ENCODE assay signal across 12 cellular contexts in genomic region chr7:96388166-96388565, GRCh38.
DNase-seq lines count a peak whose midpoint lies in the region; ATAC-seq, FAIRE-seq and TF ChIP-seq lines count a peak whose summit lies in the region.
"Had no signal": no experiment of that assay in that cellular context is flagged by ENCODE, and none has a peak within 500 bp of the region (broad histone marks: within the 10 kb centered on the region; RNA-seq: fewer than 3 reads in every experiment).

No MANE protein-coding gene starts in this region.

- in situ Hi-C loops in K562 (cut with MboI): no loop called here

- no peaks in the 10 kb centered on the region for H3K9me1 ChIP-seq in K562 (ENCODE audit: control insufficient read depth, insufficient read depth, low read length)

- FAIRE-seq in K562 (lab: Jason Lieb, UNC): no peak
- FAIRE-seq in kidney (lab: Jason Lieb, UNC): no peak

- no peaks in the 10 kb centered on the region for H4K20me1 ChIP-seq in K562 (replicated peaks; ENCODE audit: control insufficient read depth, insufficient read depth, low read length)

- no peak for TF ChIP-seq EP300 in K562 (IDR thresholded peaks at IDR 0.05; ENCODE audit: low read length)

- WGBS in K562 (ENCODE audit: insufficient coverage, low coverage, missing lambda C conversion rate): 0% methylated on average over 2 of the region's 2 CpGs

- no peak overlapping the region for H3K4me3 ChIP-seq in right atrium auricular region
- H3K4me3 ChIP-seq in K562: no peak overlapping the region
- no peak overlapping the region for H3K4me3 ChIP-seq in kidney (ENCODE audit: low read length in 2 of 2)
- H3K4me3 ChIP-seq in vagina: no peak overlapping the region

- no peak overlapping the region for H2AFZ ChIP-seq in K562 (ENCODE audit: low read depth, low read length)

- TF ChIP-seq RAD21 in K562 (CRISPR knock-in tag; conservative IDR thresholded peaks at IDR 0.05 in 1 of 2, IDR thresholded peaks at IDR 0.05 in 1 of 2): no peak

- H3K4me2 ChIP-seq in K562 (ENCODE audit: insufficient read depth, low read length): no peak overlapping the region

- H3K9ac ChIP-seq in K562 (ENCODE audit: insufficient read depth in 1 of 2, low read depth in 2 of 2, low read length in 2 of 2): no peak overlapping the region
- no peak overlapping the region for H3K9ac ChIP-seq in kidney (ENCODE audit: low read length in 2 of 2)

- DNase-seq in right atrium auricular region (ENCODE audit: low spot score) (no peak), cardiac septum (ENCODE audit: low spot score) (no peak), K562 (ENCODE audit: extremely low read depth in 1 of 4, low spot score in 3 of 4) (no peak), kidney (no peak), HuH-7.5 (ENCODE audit: low spot score) (no peak), vagina (ENCODE audit: extremely low spot score in 2 of 2) (no peak)
- DNase-seq: activated CD4-positive, alpha-beta memory T cell treated with anti-CD3 and anti-CD28 coated beads for 36 hours; activated naive CD4-positive, alpha-beta T cell treated with anti-CD3 and anti-CD28 coated beads, Interleukin-2, amount 50 U/mL, for 16 hours; effector CD8-positive, alpha-beta T cell had no signal

- POLR2A ChIA-PET in K562 (lab: Yijun Ruan, JAX): no interaction called here

- no peaks in the 10 kb centered on the region for H3K27me3 ChIP-seq in right atrium auricular region
- peaks cover 0 to 4% of the 10 kb centered on the region in 2 experiments; a peak in 2 of 5 replicates for H3K27me3 ChIP-seq in K562 (ENCODE audit: control insufficient read depth in 2 of 2, insufficient read depth in 2 of 2, low read length in 2 of 2)
- H3K27me3 ChIP-seq in vagina: no peaks in the 10 kb centered on the region

- CTCF ChIA-PET in K562 (lab: Yijun Ruan, JAX; ENCODE audit: low intra/inter-chr PET ratio): no interaction called here

- no peak for TF ChIP-seq CTCF in right atrium auricular region (IDR thresholded peaks at IDR 0.05)
- TF ChIP-seq CTCF in K562 (IDR thresholded peaks at IDR 0.05 in 2 of 3, conservative IDR thresholded peaks at IDR 0.05 in 1 of 3; ENCODE audit: insufficient read depth in 2 of 3, low read depth in 1 of 3, low read length in 3 of 3): no peak
- TF ChIP-seq CTCF in kidney (IDR thresholded peaks at IDR 0.05; ENCODE audit: borderline replicate concordance, extremely low read depth, insufficient read depth): no peak
- no peak for TF ChIP-seq CTCF in vagina (IDR thresholded peaks at IDR 0.05)

- intact Hi-C loops in cardiac septum (cut with DNase I): no loop called here
- intact Hi-C loops in K562 (cut with micrococcal nuclease): no loop called here
- intact Hi-C loops in kidney (cut with DNase I): no loop called here
- intact Hi-C loops in vagina (cut with DNase I): no loop called here

- ATAC-seq in K562 (no peak), GM19452 (IDR thresholded peaks at IDR 0.05; ENCODE audit: unreplicated experiment) (no peak), GM18502 (IDR thresholded peaks at IDR 0.05; ENCODE audit: poor library complexity, unreplicated experiment) (no peak)

- H3K27ac ChIP-seq in right atrium auricular region (peak overlapping the region; percentile 30 to 70), K562 (ENCODE audit: extremely low read depth, low read depth, low read length) (no peak overlapping the region), kidney (ENCODE audit: low read depth in 2 of 2, low read length in 2 of 2) (peak overlapping the region; percentile 20 to 42), vagina (no peak overlapping the region)
- H3K27ac ChIP-seq: SK-N-MC had no signal

- TF ChIP-seq POLR2A in K562 (conservative IDR thresholded peaks at IDR 0.05): no peak
- TF ChIP-seq POLR2A in vagina (IDR thresholded peaks at IDR 0.05): no peak

- BruUV-seq in K562 (replicated peaks; lab: Mats Ljungman, UMichigan): no TSS peak

- no peaks in the 10 kb centered on the region for H3K4me1 ChIP-seq in right atrium auricular region
- H3K4me1 ChIP-seq in K562 (replicated peaks in 1 of 2; ENCODE audit: control insufficient read depth in 2 of 2, insufficient read depth in 2 of 2, low read length in 2 of 2): no peaks in the 10 kb centered on the region
- no peaks in the 10 kb centered on the region for H3K4me1 ChIP-seq in kidney (ENCODE audit: control insufficient read depth in 1 of 2, insufficient read depth in 1 of 2, low read depth in 1 of 2, low read length in 2 of 2)
- H3K4me1 ChIP-seq in vagina: no peaks in the 10 kb centered on the region

- no peaks in the 10 kb centered on the region for H3K9me3 ChIP-seq in right atrium auricular region
- no peaks in the 10 kb centered on the region for H3K9me3 ChIP-seq in K562 (replicated peaks; ENCODE audit: control insufficient read depth, insufficient read depth, low read depth, low read length)
- no peaks in the 10 kb centered on the region for H3K9me3 ChIP-seq in kidney (ENCODE audit: control insufficient read depth in 1 of 2, low read length in 2 of 2)
- no peaks in the 10 kb centered on the region for H3K9me3 ChIP-seq in vagina

- H3K36me3 ChIP-seq in right atrium auricular region (no peaks in the 10 kb centered on the region), K562 (ENCODE audit: control insufficient read depth, insufficient read depth, low read length) (no peaks in the 10 kb centered on the region), kidney (ENCODE audit: control insufficient read depth in 1 of 2, insufficient read depth in 2 of 2, low read length in 2 of 2) (no peaks in the 10 kb centered on the region), vagina (no peaks in the 10 kb centered on the region)

- H3K79me2 ChIP-seq in K562 (ENCODE audit: control insufficient read depth, insufficient read depth, low read length): no peaks in the 10 kb centered on the region

TF ChIP-seq in K562, 482 proteins besides CTCF, POLR2A, EP300 and RAD21 (continues in another document):
- no peak for TF ChIP-seq HIVEP1 (CRISPR knock-in tag; IDR thresholded peaks at IDR 0.05)
- TF ChIP-seq ZNF224 (CRISPR knock-in tag; IDR thresholded peaks at IDR 0.05): no peak
- no peak for TF ChIP-seq ZNF408 (CRISPR knock-in tag; IDR thresholded peaks at IDR 0.05; ENCODE audit: low read depth)
- TF ChIP-seq CEBPG (CRISPR knock-in tag; IDR thresholded peaks at IDR 0.05): no peak
- peak; percentile 27 to 40; a peak in 2 of 4 replicates for TF ChIP-seq CEBPG (tag; conservative IDR thresholded peaks at IDR 0.05 in 1 of 2, IDR thresholded peaks at IDR 0.05 in 1 of 2)
- TF ChIP-seq, protein P1, sequence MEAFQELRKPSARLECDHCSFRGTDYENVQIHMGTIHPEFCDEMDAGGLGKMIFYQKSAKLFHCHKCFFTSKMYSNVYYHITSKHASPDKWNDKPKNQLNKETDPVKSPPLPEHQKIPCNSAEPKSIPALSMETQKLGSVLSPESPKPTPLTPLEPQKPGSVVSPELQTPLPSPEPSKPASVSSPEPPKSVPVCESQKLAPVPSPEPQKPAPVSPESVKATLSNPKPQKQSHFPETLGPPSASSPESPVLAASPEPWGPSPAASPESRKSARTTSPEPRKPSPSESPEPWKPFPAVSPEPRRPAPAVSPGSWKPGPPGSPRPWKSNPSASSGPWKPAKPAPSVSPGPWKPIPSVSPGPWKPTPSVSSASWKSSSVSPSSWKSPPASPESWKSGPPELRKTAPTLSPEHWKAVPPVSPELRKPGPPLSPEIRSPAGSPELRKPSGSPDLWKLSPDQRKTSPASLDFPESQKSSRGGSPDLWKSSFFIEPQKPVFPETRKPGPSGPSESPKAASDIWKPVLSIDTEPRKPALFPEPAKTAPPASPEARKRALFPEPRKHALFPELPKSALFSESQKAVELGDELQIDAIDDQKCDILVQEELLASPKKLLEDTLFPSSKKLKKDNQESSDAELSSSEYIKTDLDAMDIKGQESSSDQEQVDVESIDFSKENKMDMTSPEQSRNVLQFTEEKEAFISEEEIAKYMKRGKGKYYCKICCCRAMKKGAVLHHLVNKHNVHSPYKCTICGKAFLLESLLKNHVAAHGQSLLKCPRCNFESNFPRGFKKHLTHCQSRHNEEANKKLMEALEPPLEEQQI (IDR thresholded peaks at IDR 0.05): no peak
- TF ChIP-seq, protein P2, sequence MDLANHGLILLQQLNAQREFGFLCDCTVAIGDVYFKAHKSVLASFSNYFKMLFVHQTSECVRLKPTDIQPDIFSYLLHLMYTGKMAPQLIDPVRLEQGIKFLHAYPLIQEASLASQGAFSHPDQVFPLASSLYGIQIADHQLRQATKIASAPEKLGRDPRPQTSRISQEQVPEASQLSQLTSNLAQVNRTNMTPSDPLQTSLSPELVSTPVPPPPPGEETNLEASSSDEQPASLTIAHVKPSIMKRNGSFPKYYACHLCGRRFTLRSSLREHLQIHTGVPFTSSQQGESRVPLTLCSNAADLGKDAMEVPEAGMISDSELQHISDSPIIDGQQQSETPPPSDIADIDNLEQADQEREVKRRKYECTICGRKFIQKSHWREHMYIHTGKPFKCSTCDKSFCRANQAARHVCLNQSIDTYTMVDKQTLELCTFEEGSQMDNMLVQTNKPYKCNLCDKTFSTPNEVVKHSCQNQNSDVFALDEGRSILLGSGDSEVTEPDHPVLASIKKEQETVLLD (IDR thresholded peaks at IDR 0.05): no peak
- no peak for TF ChIP-seq PBX2 (CRISPR knock-in tag; IDR thresholded peaks at IDR 0.05; ENCODE audit: low read depth)
- TF ChIP-seq PBX2 (tag; conservative IDR thresholded peaks at IDR 0.05; ENCODE audit: low read depth): 0 out of 2 replicates have a peak, but pooled peaks have one; percentile 23
- TF ChIP-seq ZNF830 (CRISPR knock-in tag; IDR thresholded peaks at IDR 0.05): no peak
- peak; percentile 12 for TF ChIP-seq MEIS2 (IDR thresholded peaks at IDR 0.05; ENCODE audit: partially characterized antibody)
- TF ChIP-seq CEBPB (tag; IDR thresholded peaks at IDR 0.05): peak; percentile 47
- no peak for TF ChIP-seq MYBL2 (IDR thresholded peaks at IDR 0.05; ENCODE audit: low read depth)
- TF ChIP-seq MYBL2 (CRISPR knock-in tag; IDR thresholded peaks at IDR 0.05; ENCODE audit: borderline replicate concordance): no peak

Comparison
In these comparisons a context has a peak if more than half of its experiments do, and no peak if none do; other contexts are left out.
1. H3K27ac ChIP-seq: peak in right atrium auricular region (2 of 2) and kidney (2 of 2); none in K562 (single experiment) and vagina (single experiment).